8 cellular contexts compared by ENCODE assay signal in the genomic region with DNA sequence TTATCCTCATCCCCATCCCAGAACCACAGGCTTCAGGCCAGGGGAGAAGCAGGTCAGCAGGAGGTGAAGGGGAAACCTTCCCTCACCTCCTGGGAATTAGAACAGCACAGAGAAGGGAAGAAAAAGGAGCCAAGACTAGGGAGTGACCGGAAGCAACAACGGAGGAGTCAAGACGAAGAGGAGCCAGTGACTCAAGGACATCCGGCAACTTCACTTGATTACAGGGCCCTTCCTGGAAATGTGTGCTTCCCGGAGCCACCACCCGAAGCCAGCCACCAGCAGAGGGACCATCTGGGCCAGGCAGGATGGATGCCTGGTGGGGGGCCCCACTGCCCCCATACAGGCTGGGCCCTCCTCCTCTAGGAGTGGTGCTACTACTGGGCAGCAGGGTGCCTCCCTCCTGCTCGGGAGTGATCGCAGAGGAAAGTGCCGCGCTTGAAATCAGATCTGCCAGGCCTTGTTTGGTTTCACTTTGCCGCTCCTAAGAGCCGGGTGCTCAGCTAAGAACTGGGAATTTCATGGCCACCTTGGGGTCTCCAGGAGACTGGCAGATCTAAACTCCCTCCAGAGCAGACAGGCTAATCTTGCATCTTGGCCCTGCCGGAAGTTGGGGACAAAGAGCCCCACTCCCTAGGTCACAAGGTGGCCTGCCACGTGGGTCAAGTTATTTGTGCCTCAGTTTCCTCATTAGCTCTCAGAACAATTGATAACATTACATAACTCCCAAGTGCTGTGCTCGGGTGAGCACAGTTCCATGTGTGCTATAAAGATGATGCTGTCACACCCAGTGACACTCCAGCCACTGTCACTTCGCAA. TPM values are rescaled to one million over a fixed set of nuclear protein-coding genes. Genes with fewer than 3 reads are reported as not detected.
DNase-seq lines count a peak whose midpoint lies in the region; ATAC-seq and TF ChIP-seq lines count a peak whose summit lies in the region.

No MANE protein-coding gene starts in this region.

- peak; percentile 28 for ATAC-seq in Right ventricle myocardium superior (ENCODE audit: poor library complexity)
- ATAC-seq in GM21825 (IDR thresholded peaks at IDR 0.05; ENCODE audit: unreplicated experiment) = no peak

- no peaks in the 10 kb centered on the region for H3K27me3 ChIP-seq in HUES6 (ENCODE audit: control insufficient read depth, insufficient read depth, low read length)

- TF ChIP-seq CTCF in AG10803 (conservative IDR thresholded peaks at IDR 0.05; ENCODE audit: low read length) = peak; percentile 33
- TF ChIP-seq CTCF in VCaP (conservative IDR thresholded peaks at IDR 0.05) = peak; percentile 11; the same call in 1 of the 2 replicates

- H3K9ac ChIP-seq in HUES6 (ENCODE audit: low read length) = peak overlapping the region; percentile 45

- H3K4me3 ChIP-seq in AG10803 (ENCODE audit: low read length) (peak overlapping the region; percentile 58), HUES6 (ENCODE audit: low read depth, low read length) (peak overlapping the region; percentile 39)

- no peaks in the 10 kb centered on the region for H3K36me3 ChIP-seq in HUES6 (ENCODE audit: control insufficient read depth, insufficient read depth, low read length)

- peaks cover 44% of the 10 kb centered on the region for H3K4me1 ChIP-seq in HUES6 (ENCODE audit: control insufficient read depth, insufficient read depth, low read length)

- H3K27ac ChIP-seq in HUES6 (ENCODE audit: low read depth, low read length) (peak overlapping the region; percentile 65), VCaP (peak overlapping the region; percentile 90)

- intact Hi-C loops in Right ventricle myocardium superior (cut with DNase I) = no loop called here

- DNase-seq in AG10803 (ENCODE audit: low read depth) (peak; percentile 84), Right ventricle myocardium superior (peak; percentile 75), renal cortical epithelial cell (ENCODE audit: low read depth) (peak; percentile 58), activated gamma-delta T cell treated with Interleukin-2 at 50 U/mL for 16 hours (no peak)
- DNase-seq in activated effector memory CD4-positive, alpha-beta T cell treated with anti-CD3 and anti-CD28 coated beads, Interleukin-2, amount 50 U/mL, for 16 hours = no peak

- no peaks in the 10 kb centered on the region for H3K9me3 ChIP-seq in HUES6 (ENCODE audit: control insufficient read depth, insufficient read depth, low read depth, low read length)

RNA-seq across cellular contexts. Expression of gene CDC42EP4, which starts 6.6 kb away (rescaled TPM):
- total RNA-seq in Right ventricle myocardium superior = 53.0 TPM
- total RNA-seq in renal cortical epithelial cell = 26.9 and 70.2 TPM in 2 replicates

RNA-seq across cellular contexts. Expression of gene CPSF4L, which starts 43.5 kb away (rescaled TPM):
- total RNA-seq in Right ventricle myocardium superior (not detected), renal cortical epithelial cell (not detected in 2 replicates)

Comparison
In these comparisons a context has a peak if more than half of its experiments do, and no peak if none do; other contexts are left out.
1. DNase-seq: peak in AG10803 (single experiment), Right ventricle myocardium superior (single experiment) and renal cortical epithelial cell (single experiment); none in activated effector memory CD4-positive, alpha-beta T cell treated with anti-CD3 and anti-CD28 coated beads, Interleukin-2, amount 50 U/mL, for 16 hours (single experiment) and activated gamma-delta T cell treated with Interleukin-2 at 50 U/mL for 16 hours (single experiment).